In the genomic region with DNA sequence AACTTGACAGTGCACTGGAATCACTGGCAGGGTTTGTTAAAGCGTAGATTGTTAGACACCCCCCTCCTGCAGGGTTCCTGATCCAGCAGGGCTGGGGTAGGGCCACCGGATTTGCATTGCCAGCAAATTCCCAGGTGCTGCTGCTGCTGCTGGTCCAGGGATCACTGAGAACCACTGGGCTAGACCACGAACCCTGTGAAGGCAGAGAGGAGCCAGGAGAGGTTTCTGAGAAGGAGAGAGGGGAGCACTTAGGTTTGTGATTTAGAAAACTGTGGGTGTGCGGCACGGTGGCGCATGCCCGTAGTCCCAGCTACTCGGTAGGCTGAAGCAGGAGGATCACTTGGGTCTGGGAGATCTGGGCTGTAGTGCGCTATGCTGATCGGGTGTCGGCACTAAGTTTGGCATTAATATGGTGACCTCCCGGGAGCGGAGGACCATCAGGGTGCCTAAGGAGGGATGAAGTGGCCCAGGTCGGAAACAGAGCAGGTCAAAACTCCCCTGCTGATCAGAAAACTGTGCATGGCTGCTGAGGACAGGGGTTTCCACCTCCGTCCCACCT, we compare ENCODE assay signal across 11 cellular contexts. TPM values are rescaled to one million over a fixed set of nuclear protein-coding genes. Genes with fewer than 3 reads are reported as not detected.
DNase-seq lines count a peak whose midpoint lies in the region; ATAC-seq, FAIRE-seq and TF ChIP-seq lines count a peak whose summit lies in the region.
"Had no signal": no experiment of that assay in that cellular context is flagged by ENCODE, and none has a peak within 500 bp of the region (broad histone marks: within the 10 kb centered on the region; RNA-seq: fewer than 3 reads in every experiment).

No MANE protein-coding gene starts in this region.

- no peak overlapping the region for H3K14ac ChIP-seq in H1 (ENCODE audit: insufficient read length)

- H3K9me3 ChIP-seq in PC-9 (ENCODE audit: insufficient read depth, low read depth) (no peaks in the 10 kb centered on the region), H1 (ENCODE audit: insufficient read depth in 2 of 2, low read depth in 1 of 2, low read length in 1 of 2) (no peaks in the 10 kb centered on the region)

- no peak for FAIRE-seq in H1 (lab: Jason Lieb, UNC)

- H3K27ac Mint-ChIP-seq in stimulated activated naive CD8-positive, alpha-beta T cell treated with anti-CD3 and anti-CD28 coated beads, Interleukin-15, Interleukin-2, amounts not matched to agents 100 ng/mL and 50 ng/mL, for 24 hours = peak overlapping the region; percentile 99

- H2BK12ac ChIP-seq in H1 (ENCODE audit: low read depth, low read length) = no peak overlapping the region

- no peak overlapping the region for H3K23ac ChIP-seq in H1 (ENCODE audit: insufficient read length)

- H3K56ac ChIP-seq in H1 (replicated peaks; ENCODE audit: insufficient read length, low read depth, low read length) = no peak overlapping the region

- H4K91ac ChIP-seq in H1 (replicated peaks; ENCODE audit: insufficient read length, low read length) = no peak overlapping the region

- CTCF ChIA-PET in PC-9 (lab: Charles Lee) = no interaction called here
- CTCF ChIA-PET in H1 (lab: Charles Lee; ENCODE audit: partially characterized antibody) = interaction anchor here (1.6 to 4.9 kb wide), 2 partner anchors 10 to 13 kb away, joined by 3 to 29 read pairs; no protein-coding TSS in a partner anchor

- H3K79me2 ChIP-seq in PC-9 (ENCODE audit: low read depth) (no peaks in the 10 kb centered on the region), H1 (ENCODE audit: control insufficient read depth in 1 of 2, insufficient read depth in 2 of 2, low read length in 2 of 2) (no peaks in the 10 kb centered on the region)

- H3K36me3 ChIP-seq in PC-9 (ENCODE audit: low read depth) (no peaks in the 10 kb centered on the region), H1 (ENCODE audit: control insufficient read depth in 2 of 4, insufficient read depth in 4 of 4, low read length in 3 of 4) (no peaks in the 10 kb centered on the region)

- H3K27me3 ChIP-seq in PC-9 (ENCODE audit: insufficient read depth, low read depth) (no peaks in the 10 kb centered on the region), H1 (replicated peaks in 1 of 4; ENCODE audit: control insufficient read depth in 3 of 4, extremely low read depth in 1 of 4, insufficient read depth in 3 of 4, low read length in 3 of 4) (no peaks in the 10 kb centered on the region)

- no peak overlapping the region for H2AFZ ChIP-seq in PC-9
- no peak overlapping the region for H2AFZ ChIP-seq in H1 (ENCODE audit: low read length)

- H2BK15ac ChIP-seq in H1 (ENCODE audit: low read length) = no peak overlapping the region

- TF ChIP-seq POLR2A in H1 (IDR thresholded peaks at IDR 0.05; ENCODE audit: control extremely low read depth in 1 of 2, low read depth in 2 of 2, low read length in 2 of 2) = no peak

- H3K18ac ChIP-seq in H1 (ENCODE audit: extremely low read depth, low read length) = no peak overlapping the region

- no peak for TF ChIP-seq EP300 in H1 (IDR thresholded peaks at IDR 0.05; ENCODE audit: borderline replicate concordance in 1 of 2, low read depth in 2 of 2, low read length in 2 of 2)

- TF ChIP-seq CTCF in PC-9 (conservative IDR thresholded peaks at IDR 0.05) (no peak), H1 (IDR thresholded peaks at IDR 0.05; ENCODE audit: control extremely low read depth in 1 of 3, insufficient read depth in 1 of 3, low read depth in 1 of 3, low read length in 3 of 3) (no peak)

- peaks cover 20% of the 10 kb centered on the region for H3F3A ChIP-seq in PC-9 (ENCODE audit: insufficient read depth, low read depth)

- H3K9me3 Mint-ChIP-seq in stimulated activated naive CD8-positive, alpha-beta T cell treated with anti-CD3 and anti-CD28 coated beads, Interleukin-15, Interleukin-2, amounts not matched to agents 100 ng/mL and 50 ng/mL, for 24 hours = no peaks in the 10 kb centered on the region

- H3K27me3 Mint-ChIP-seq in stimulated activated naive CD8-positive, alpha-beta T cell treated with anti-CD3 and anti-CD28 coated beads, Interleukin-15, Interleukin-2, amounts not matched to agents 100 ng/mL and 50 ng/mL, for 24 hours = no peaks in the 10 kb centered on the region

- no peak overlapping the region for H4K8ac ChIP-seq in H1 (ENCODE audit: extremely low read depth, insufficient read depth, low read length)

- peaks cover 98% of the 10 kb centered on the region for H3K4me1 Mint-ChIP-seq in stimulated activated naive CD8-positive, alpha-beta T cell treated with anti-CD3 and anti-CD28 coated beads, Interleukin-15, Interleukin-2, amounts not matched to agents 100 ng/mL and 50 ng/mL, for 24 hours (ENCODE audit: low read depth)

- no peak for ATAC-seq in stimulated activated naive CD8-positive, alpha-beta T cell treated with anti-CD3 and anti-CD28 coated beads, Interleukin-15, Interleukin-2, amounts not matched to agents 100 U/mL and 50 U/mL, for 24 hours
- no peak for ATAC-seq in GM19452 (IDR thresholded peaks at IDR 0.05; ENCODE audit: unreplicated experiment)

- H2BK5ac ChIP-seq in H1 (ENCODE audit: low read depth, low read length) = 0 out of 2 replicates have a peak overlapping the region, but pooled peaks have one; percentile 32

- H3K4me3 Mint-ChIP-seq in stimulated activated naive CD8-positive, alpha-beta T cell treated with anti-CD3 and anti-CD28 coated beads, Interleukin-15, Interleukin-2, amounts not matched to agents 100 ng/mL and 50 ng/mL, for 24 hours = peak overlapping the region; percentile 77

- H2AK5ac ChIP-seq in H1 (ENCODE audit: low read depth, low read length) = no peak overlapping the region

- DNase-seq in stimulated activated naive CD8-positive, alpha-beta T cell treated with anti-CD3 and anti-CD28 coated beads, Interleukin-15, Interleukin-2, amounts not matched to agents 100 U/mL and 50 U/mL, for 24 hours = no peak
- DNase-seq in PC-9 = peak in 1 of 2 experiments; percentile 24
- no peak for DNase-seq in H1 (ENCODE audit: low read depth in 1 of 2, low spot score in 2 of 2)
- DNase-seq in Ammon's horn (ENCODE audit: low spot score) = no peak
- DNase-seq in SKM-1 (lab: John Stamatoyannopoulos, UW; ENCODE audit: unreplicated experiment) = no peak
- no peak for DNase-seq in hepatic stellate cell (ENCODE audit: low spot score)
- DNase-seq: HCEC 1CT, NCI-H2171 had no signal

- WGBS in H1 (ENCODE audit: extremely low coverage in 1 of 2, insufficient coverage in 1 of 2, insufficient read length in 1 of 2, insufficient replicate concordance in 2 of 2, low coverage in 1 of 2, low lambda C conversion rate in 2 of 2, missing lambda C conversion rate in 1 of 2), 2 experiments = 88% methylated on average over 13 of the region's 15 CpGs; no CpG with 5 or more reads in 1 of the 2 experiments

- no peak for TF ChIP-seq RAD21 in H1 (IDR thresholded peaks at IDR 0.05 in 1 of 2, conservative IDR thresholded peaks at IDR 0.05 in 1 of 2; ENCODE audit: low read depth in 2 of 2, low read length in 2 of 2)

- H3K4me3 ChIP-seq in PC-9 (no peak overlapping the region), H1 (ENCODE audit: extremely low read depth in 1 of 4, insufficient read depth in 2 of 4, low read depth in 3 of 4, low read length in 4 of 4) (no peak overlapping the region)

- no TSS peak for BruUV-seq in PC-9 (replicated peaks; lab: Mats Ljungman, UMichigan)

- H2BK120ac ChIP-seq in H1 (replicated peaks; ENCODE audit: low read depth, low read length) = no peak overlapping the region

- no peaks in the 10 kb centered on the region for H3K9me2 ChIP-seq in PC-9 (ENCODE audit: insufficient read depth)

- intact Hi-C loops in PC-9 (cut with micrococcal nuclease; ENCODE audit: unreplicated experiment) = no loop called here

- POLR2A ChIA-PET in PC-9 (lab: Charles Lee; ENCODE audit: unreplicated experiment) (no interaction called here), H1 (lab: Charles Lee; ENCODE audit: partially characterized antibody) (no interaction called here)

- no peak overlapping the region for H3K4ac ChIP-seq in H1 (replicated peaks; ENCODE audit: insufficient read length, low read depth, low read length)

- no peaks in the 10 kb centered on the region for H4K20me1 ChIP-seq in PC-9 (ENCODE audit: insufficient read depth)
- no peaks in the 10 kb centered on the region for H4K20me1 ChIP-seq in H1 (replicated peaks in 1 of 2; ENCODE audit: control insufficient read depth in 1 of 2, insufficient read depth in 2 of 2, low read length in 2 of 2)

- no peaks in the 10 kb centered on the region for H3K23me2 ChIP-seq in H1 (ENCODE audit: low read depth, low read length)

- H2BK20ac ChIP-seq in H1 (ENCODE audit: low read length) = no peak overlapping the region

- peaks cover 4% of the 10 kb centered on the region; the same call in 1 of the 2 replicates for H3K79me1 ChIP-seq in H1 (ENCODE audit: low read depth, low read length)

- H3K4me1 ChIP-seq in PC-9 (replicated peaks; ENCODE audit: insufficient read depth) = peaks cover 36% of the 10 kb centered on the region
- H3K4me1 ChIP-seq in H1 (replicated peaks in 1 of 4; ENCODE audit: control insufficient read depth in 3 of 4, insufficient read depth in 4 of 4, low read length in 3 of 4) = peaks cover 0 to 15% (median 5%) of the 10 kb centered on the region in 4 experiments; a peak in 6 of 7 replicates

- peaks cover 27% of the 10 kb centered on the region for H3K36me3 Mint-ChIP-seq in stimulated activated naive CD8-positive, alpha-beta T cell treated with anti-CD3 and anti-CD28 coated beads, Interleukin-15, Interleukin-2, amounts not matched to agents 100 ng/mL and 50 ng/mL, for 24 hours (ENCODE audit: low read depth)

- 0 out of 2 replicates have a peak overlapping the region, but pooled peaks have one; percentile 39 for H3K4me2 ChIP-seq in PC-9
- no peak overlapping the region for H3K4me2 ChIP-seq in H1 (ENCODE audit: insufficient read depth in 1 of 2, low read depth in 2 of 2, low read length in 2 of 2)

- no peak overlapping the region for H4K5ac ChIP-seq in H1 (ENCODE audit: insufficient read length, low read depth, low read length)

- H3K27ac ChIP-seq in PC-9 = no peak overlapping the region
- no peak overlapping the region for H3K27ac ChIP-seq in H1 (ENCODE audit: low read depth, low read length)
- H3K27ac ChIP-seq: C4-2B had no signal

- no peak overlapping the region for H3K9ac ChIP-seq in H1 (replicated peaks in 1 of 4; ENCODE audit: extremely low read depth in 1 of 4, low read depth in 3 of 4, low read length in 3 of 4)

TF ChIP-seq in H1, 55 proteins besides CTCF, POLR2A, EP300 and RAD21 (continues in another document):
- no peak for TF ChIP-seq KDM1A (IDR thresholded peaks at IDR 0.05; ENCODE audit: borderline replicate concordance, low read length)
- TF ChIP-seq BACH1 (IDR thresholded peaks at IDR 0.05; ENCODE audit: low read length) = no peak
- TF ChIP-seq NRF1 (IDR thresholded peaks at IDR 0.05; ENCODE audit: low read depth, low read length) = no peak

RNA-seq across cellular contexts. Expression of gene FAM83D, which starts 53.6 kb away (rescaled TPM):
- total RNA-seq in PC-9 (2021) = 44.6 and 57.3 TPM in 2 replicates
- 61.4 and 62.6 TPM in 2 replicates for total RNA-seq in H1 (2021; fragmentation: NEBNext Ultra II Directional; extraction: Animal tissue kit (Norgen Biotek cat#: 25700))
- polyA plus RNA-seq in H1 (2011; rRNA removed) = 47.2 and 60.9 TPM in 2 replicates
- 63.9 TPM for polyA plus RNA-seq in H1 (2011; cell fraction: cytosol; rRNA removed)
- 42.1 TPM for polyA plus RNA-seq in H1 (2011; cell fraction: nucleus; rRNA removed)
- 39.8 to 46.0 TPM (median 43.3 TPM) in 4 replicates for polyA plus RNA-seq in H1 (2012, experiment 1 of 2)
- polyA plus RNA-seq in H1 (2012, experiment 2 of 2) = 24.2 TPM
- 37.7 TPM for polyA plus RNA-seq in H1 (2013, experiment 1 of 2)
- polyA plus RNA-seq in H1 (2013, experiment 2 of 2) = 37.8 TPM
- polyA minus RNA-seq in H1 (2011; rRNA and poly(A)+ RNA removed) = 59.5 and 70.5 TPM in 2 replicates
- polyA minus RNA-seq in H1 (2011; cell fraction: cytosol; rRNA and poly(A)+ RNA removed) = 40.0 TPM
- 48.7 TPM for polyA minus RNA-seq in H1 (2011; cell fraction: nucleus; rRNA and poly(A)+ RNA removed)
